ENCODE assay signal across 8 cellular contexts in genomic region chr6:144151010-144151727, GRCh38. TPM values are rescaled to one million over a fixed set of nuclear protein-coding genes. Genes with fewer than 3 reads are reported as not detected.
DNase-seq lines count a peak whose midpoint lies in the region; ATAC-seq and TF ChIP-seq lines count a peak whose summit lies in the region.

No MANE protein-coding gene starts in this region.

- H3K36me3 ChIP-seq in HUES6 (ENCODE audit: control insufficient read depth, insufficient read depth, low read length), result no peaks in the 10 kb centered on the region

- H3K9me3 Mint-ChIP-seq in CD14-positive monocyte, result peaks cover 0 to 2% (median 0%) of the 10 kb centered on the region in 7 donors

- ATAC-seq in GM21367 (IDR thresholded peaks at IDR 0.05; ENCODE audit: unreplicated experiment), result peak; percentile 48

- DNase-seq in CD14-positive monocyte (ENCODE audit: low spot score), result peak; percentile 79
- DNase-seq in activated CD4-positive, CD25-positive, alpha-beta regulatory T cell (lab: John Stamatoyannopoulos, UW), result peak; percentile 9 to 57 (median 32)
- no peak for DNase-seq in coronary artery (ENCODE audit: low spot score)
- peak; percentile 39 to 60 for DNase-seq in stimulated activated CD8-positive, alpha-beta memory T cell treated with anti-CD3 and anti-CD28 coated beads, Interleukin-7, amount 100 ng/mL, for 4 hours (ENCODE audit: low read depth in 2 of 2)
- no peak for DNase-seq in putamen (ENCODE audit: low spot score)

- H3K27me3 ChIP-seq in HUES6 (ENCODE audit: control insufficient read depth, insufficient read depth, low read length) (peaks cover 59% of the 10 kb centered on the region), mononuclear cell (ENCODE audit: insufficient read depth, low read length) (no peaks in the 10 kb centered on the region)

- H3K9me3 ChIP-seq in HUES6 (ENCODE audit: control insufficient read depth, insufficient read depth, low read depth, low read length), result no peaks in the 10 kb centered on the region
- H3K9me3 ChIP-seq in mononuclear cell (ENCODE audit: low read depth, low read length), result no peaks in the 10 kb centered on the region

- peaks cover 56% of the 10 kb centered on the region for H3K4me1 Mint-ChIP-seq in CD14-positive monocyte

- H3K4me3 Mint-ChIP-seq in CD14-positive monocyte, result peak overlapping the region; percentile 95 to 97

- H3K27me3 Mint-ChIP-seq in CD14-positive monocyte (ENCODE audit: low read depth in 3 of 3), result peaks cover 0 to 3% (median 1%) of the 10 kb centered on the region in 3 donors

- H3K4me1 ChIP-seq in HUES6 (ENCODE audit: control insufficient read depth, insufficient read depth, low read length), result peaks cover 6% of the 10 kb centered on the region; the same call in 1 of the 2 replicates
- peaks cover 51% of the 10 kb centered on the region for H3K4me1 ChIP-seq in mononuclear cell (ENCODE audit: insufficient read depth, low read length)

- peak overlapping the region; percentile 99 to 100 (median 99) for H3K27ac Mint-ChIP-seq in CD14-positive monocyte

- H3K4me3 ChIP-seq in HUES6 (ENCODE audit: low read depth, low read length) (peak overlapping the region; percentile 93), coronary artery (peak overlapping the region; percentile 75), mononuclear cell (ENCODE audit: low read length) (peak overlapping the region; percentile 89)

- H3K27ac ChIP-seq in HUES6 (ENCODE audit: low read depth, low read length) (no peak overlapping the region), coronary artery (peak overlapping the region; percentile 41 to 57)

- intact Hi-C loops in CD14-positive monocyte (cut with micrococcal nuclease), result loop anchor here (5.0 to 10.0 kb wide), 4 partner anchors 54 to 204 kb away; partner anchors contain the start of gene SF3B5 (in 2 of the 2)

- TF ChIP-seq CTCF in CD14-positive monocyte (IDR thresholded peaks at IDR 0.05), result no peak
- no peak for TF ChIP-seq CTCF in coronary artery (IDR thresholded peaks at IDR 0.05)

- peaks cover 43 to 47% of the 10 kb centered on the region in 2 donors for H3K36me3 Mint-ChIP-seq in CD14-positive monocyte

- H3K9ac ChIP-seq in HUES6 (ENCODE audit: low read length), result peak overlapping the region; percentile 11

RNA-seq across cellular contexts. Expression of gene STX11, which starts 0.9 kb away (rescaled TPM):
- polyA plus RNA-seq in CD14-positive monocyte, result 100 to 1,000 TPM; 276 to 372 TPM
- total RNA-seq in mononuclear cell, result 118 TPM

RNA-seq across cellular contexts. Expression of gene SF3B5, which starts 55.8 kb away (rescaled TPM):
- 100 to 1,000 TPM; 355 to 445 TPM for polyA plus RNA-seq in CD14-positive monocyte
- total RNA-seq in mononuclear cell, result 86.1 TPM

Comparison
In these comparisons a context has a peak if more than half of its experiments do, and no peak if none do; other contexts are left out.
1. DNase-seq: peak in CD14-positive monocyte (single experiment), activated CD4-positive, CD25-positive, alpha-beta regulatory T cell (4 of 4) and stimulated activated CD8-positive, alpha-beta memory T cell treated with anti-CD3 and anti-CD28 coated beads, Interleukin-7, amount 100 ng/mL, for 4 hours (2 of 2); none in coronary artery (single experiment) and putamen (single experiment).
2. Peak in every context shown above with its lines, with median percentiles within 50 percentile points of each other: H3K4me3 ChIP-seq.